30 cellular contexts compared by ENCODE assay signal in genomic region chr17:6452471-6453266, GRCh38. TPM values are rescaled to one million over a fixed set of nuclear protein-coding genes. Genes with fewer than 3 reads are reported as not detected.
DNase-seq lines count a peak whose midpoint lies in the region; ATAC-seq, FAIRE-seq and TF ChIP-seq lines count a peak whose summit lies in the region.
"Had no signal": no experiment of that assay in that cellular context is flagged by ENCODE, and none has a peak within 500 bp of the region (broad histone marks: within the 10 kb centered on the region; RNA-seq: fewer than 3 reads in every experiment).

No MANE protein-coding gene starts in this region.

- DNase-seq in GM18507 (ENCODE audit: extremely low spot score, insufficient read length, low read depth), result no peak
- DNase-seq in PC-9, result no peak
- no peak for DNase-seq in mesenchymal stem cell
- DNase-seq in stimulated activated effector memory CD8-positive, alpha-beta T cell treated with anti-CD3 and anti-CD28 coated beads, Interleukin-12 subunit alpha, Interleukin-12 subunit beta, amount 100 ng/mL, for 72 hours (ENCODE audit: low spot score in 2 of 2), result no peak
- no peak for DNase-seq in smooth muscle cell (lab: John Stamatoyannopoulos, UW; ENCODE audit: unreplicated experiment)
- DNase-seq in UCSD-AML1 (lab: John Stamatoyannopoulos, UW; ENCODE audit: unreplicated experiment), result no peak
- DNase-seq: activated CD4-positive, alpha-beta T cell treated with anti-CD3 and anti-CD28 coated beads for 48 hours; activated naive CD4-positive, alpha-beta T cell; activated T-cell treated with anti-CD3 and anti-CD28 coated beads, Interleukin-2, amount 50 U/mL, for 4 hours; adrenal gland; HCEC 1CT; NCI-H2107; NCI-H510A treated with DMSO at 0.1 percent for 48 hours; Peyer's patch; right cardiac atrium; SJCRH30; stimulated activated CD4-positive, alpha-beta T cell treated with anti-CD3 and anti-CD28 coated beads, Interleukin-12 subunit alpha, Interleukin-12 subunit beta, amount 100 ng/mL, for 4 hours; stimulated activated CD4-positive, alpha-beta T cell treated with anti-CD3 and anti-CD28 coated beads, Interleukin-4, amount 100 ng/mL, for 4 hours; stimulated activated naive CD8-positive, alpha-beta T cell treated with anti-CD3 and anti-CD28 coated beads, Interleukin-15, Interleukin-2, amounts not matched to agents 100 U/mL and 50 U/mL, for 24 hours; T-helper 1 cell had no signal

- no peak overlapping the region for H2BK5ac ChIP-seq in mesenchymal stem cell (ENCODE audit: low read depth, low read length, poor library complexity, severe bottlenecking)

- H2AFZ ChIP-seq in PC-9 (no peak overlapping the region), mesenchymal stem cell (ENCODE audit: low read depth, low read length) (no peak overlapping the region), smooth muscle cell (ENCODE audit: low read depth) (no peak overlapping the region)

- H3K36me3 ChIP-seq in PC-9 (ENCODE audit: low read depth) (no peaks in the 10 kb centered on the region), mesenchymal stem cell (ENCODE audit: control insufficient read depth in 1 of 2, insufficient read depth in 2 of 2, low read depth in 1 of 2, low read length in 2 of 2) (peaks cover 0 to 17% of the 10 kb centered on the region in 2 experiments), smooth muscle cell (ENCODE audit: low read depth) (no peaks in the 10 kb centered on the region)
- H3K36me3 ChIP-seq: adrenal gland, Peyer's patch, thoracic aorta had no signal

- 94% methylated on average over 9 of the region's 10 CpGs for WGBS in mesenchymal stem cell
- 92% methylated on average over 10 of the region's 10 CpGs for WGBS in smooth muscle cell (ENCODE audit: low lambda C conversion rate)

- H3K9me3 Mint-ChIP-seq in stimulated activated effector memory CD8-positive, alpha-beta T cell treated with anti-CD3 and anti-CD28 coated beads, Interleukin-12 subunit alpha, Interleukin-12 subunit beta, amount 100 ng/mL, for 72 hours, result no peaks in the 10 kb centered on the region
- H3K9me3 Mint-ChIP-seq: activated T-cell treated with anti-CD3 and anti-CD28 coated beads, Interleukin-2, amount 50 U/mL, for 4 hours; brain had no signal

- H3K9me2 ChIP-seq in PC-9 (ENCODE audit: insufficient read depth), result no peaks in the 10 kb centered on the region

- H3K9me3 ChIP-seq in PC-9 (ENCODE audit: insufficient read depth, low read depth), result no peaks in the 10 kb centered on the region
- H3K9me3 ChIP-seq in mesenchymal stem cell (ENCODE audit: control insufficient read depth, low read length), result no peaks in the 10 kb centered on the region
- no peaks in the 10 kb centered on the region for H3K9me3 ChIP-seq in smooth muscle cell (replicated peaks; ENCODE audit: low read depth)
- H3K9me3 ChIP-seq: adrenal gland, Peyer's patch, SJCRH30, thoracic aorta had no signal

- no peak overlapping the region for H3K4me3 Mint-ChIP-seq in stimulated activated effector memory CD8-positive, alpha-beta T cell treated with anti-CD3 and anti-CD28 coated beads, Interleukin-12 subunit alpha, Interleukin-12 subunit beta, amount 100 ng/mL, for 72 hours
- H3K4me3 Mint-ChIP-seq: activated T-cell treated with anti-CD3 and anti-CD28 coated beads, Interleukin-2, amount 50 U/mL, for 4 hours; brain had no signal

- H3K79me2 ChIP-seq in PC-9 (ENCODE audit: low read depth), result no peaks in the 10 kb centered on the region
- H3K79me2 ChIP-seq in smooth muscle cell (ENCODE audit: low read depth), result no peaks in the 10 kb centered on the region

- POLR2A ChIA-PET in PC-9 (lab: Charles Lee; ENCODE audit: unreplicated experiment), result no interaction called here

- peak; percentile 46 for FAIRE-seq in GM18507 (lab: Jason Lieb, UNC)
- FAIRE-seq: D721Med had no signal

- H3K4ac ChIP-seq in mesenchymal stem cell (ENCODE audit: low read depth in 1 of 2, low read length in 2 of 2), result no peak overlapping the region

- H3K4me3 ChIP-seq in PC-9, result no peak overlapping the region
- no peak overlapping the region for H3K4me3 ChIP-seq in mesenchymal stem cell (ENCODE audit: insufficient read depth in 1 of 2, low read depth in 1 of 2, low read length in 2 of 2)
- no peak overlapping the region for H3K4me3 ChIP-seq in smooth muscle cell
- H3K4me3 ChIP-seq: adrenal gland, Peyer's patch, SJCRH30, thoracic aorta had no signal

- H3K79me1 ChIP-seq in mesenchymal stem cell (replicated peaks; ENCODE audit: low read length, poor library complexity, severe bottlenecking), result no peaks in the 10 kb centered on the region

- TSS peak; percentile 37 for BruUV-seq in PC-9 (replicated peaks; lab: Mats Ljungman, UMichigan)

- H3K27ac ChIP-seq in PC-9, result no peak overlapping the region
- H3K27ac ChIP-seq in mesenchymal stem cell (ENCODE audit: low read length, poor library complexity, severe bottlenecking), result no peak overlapping the region
- no peak overlapping the region for H3K27ac ChIP-seq in smooth muscle cell (ENCODE audit: low read depth)
- H3K27ac ChIP-seq: adrenal gland, Peyer's patch, SJCRH30, thoracic aorta had no signal

- H3F3A ChIP-seq in PC-9 (ENCODE audit: insufficient read depth, low read depth) (peaks cover 19% of the 10 kb centered on the region), smooth muscle cell (ENCODE audit: low read depth) (no peaks in the 10 kb centered on the region)

- H3K27me3 ChIP-seq in PC-9 (ENCODE audit: insufficient read depth, low read depth) (no peaks in the 10 kb centered on the region), mesenchymal stem cell (ENCODE audit: control insufficient read depth in 1 of 2, insufficient read depth in 1 of 2, low read length in 2 of 2) (peaks cover 8 to 31% of the 10 kb centered on the region in 2 experiments), smooth muscle cell (ENCODE audit: low read depth) (peaks cover 26% of the 10 kb centered on the region)
- H3K27me3 ChIP-seq: adrenal gland, Peyer's patch, SJCRH30 had no signal

- H3K4me2 ChIP-seq in PC-9 (no peak overlapping the region), mesenchymal stem cell (ENCODE audit: low read length, poor library complexity, severe bottlenecking) (no peak overlapping the region), smooth muscle cell (no peak overlapping the region)

- H3K4me1 Mint-ChIP-seq in stimulated activated effector memory CD8-positive, alpha-beta T cell treated with anti-CD3 and anti-CD28 coated beads, Interleukin-12 subunit alpha, Interleukin-12 subunit beta, amount 100 ng/mL, for 72 hours, result peaks cover 28% of the 10 kb centered on the region

- TF ChIP-seq CTCF in PC-9 (conservative IDR thresholded peaks at IDR 0.05), result no peak
- TF ChIP-seq CTCF in smooth muscle cell (IDR thresholded peaks at IDR 0.05; ENCODE audit: borderline replicate concordance, insufficient read depth, poor library complexity, severe bottlenecking), result no peak

- H3K23ac ChIP-seq in mesenchymal stem cell (ENCODE audit: low read length in 2 of 2), result no peak overlapping the region

- ATAC-seq in stimulated activated effector memory CD8-positive, alpha-beta T cell treated with anti-CD3 and anti-CD28 coated beads, Interleukin-12 subunit alpha, Interleukin-12 subunit beta, amount 100 ng/mL, for 72 hours, result no peak
- no peak for ATAC-seq in GM19397 (IDR thresholded peaks at IDR 0.05; ENCODE audit: unreplicated experiment)
- ATAC-seq: activated T-cell treated with anti-CD3 and anti-CD28 coated beads, Interleukin-2, amount 50 U/mL, for 4 hours; right cardiac atrium; stimulated activated naive CD8-positive, alpha-beta T cell treated with anti-CD3 and anti-CD28 coated beads, Interleukin-15, Interleukin-2, amounts not matched to agents 100 U/mL and 50 U/mL, for 24 hours had no signal

- H3K4me1 ChIP-seq in PC-9 (replicated peaks; ENCODE audit: insufficient read depth) (peaks cover 10% of the 10 kb centered on the region), mesenchymal stem cell (ENCODE audit: control insufficient read depth, insufficient read depth, low read depth, low read length) (peaks cover 21% of the 10 kb centered on the region), smooth muscle cell (ENCODE audit: low read depth) (peaks cover 4% of the 10 kb centered on the region)

- H2AK5ac ChIP-seq in mesenchymal stem cell (ENCODE audit: low read length, severe bottlenecking), result no peak overlapping the region

- CTCF ChIA-PET in PC-9 (lab: Charles Lee), result no interaction called here

- H3K27ac Mint-ChIP-seq in stimulated activated effector memory CD8-positive, alpha-beta T cell treated with anti-CD3 and anti-CD28 coated beads, Interleukin-12 subunit alpha, Interleukin-12 subunit beta, amount 100 ng/mL, for 72 hours, result peak overlapping the region; percentile 20

- H3K14ac ChIP-seq in mesenchymal stem cell (ENCODE audit: low read length in 2 of 2), result no peak overlapping the region

- intact Hi-C loops in PC-9 (cut with micrococcal nuclease; ENCODE audit: unreplicated experiment), result no loop called here

- H3K9ac ChIP-seq in mesenchymal stem cell (ENCODE audit: low read length), result no peak overlapping the region
- H3K9ac ChIP-seq in smooth muscle cell (ENCODE audit: low read depth), result no peak overlapping the region

- no peak overlapping the region for H4K8ac ChIP-seq in mesenchymal stem cell (ENCODE audit: low read length)

- peak overlapping the region; percentile 4 for H4K91ac ChIP-seq in mesenchymal stem cell (ENCODE audit: low read length)

- H2BK12ac ChIP-seq in mesenchymal stem cell (ENCODE audit: low read length in 2 of 2), result peak overlapping the region in 1 of 2 experiments; percentile 10

- no peaks in the 10 kb centered on the region for H3K36me3 Mint-ChIP-seq in stimulated activated effector memory CD8-positive, alpha-beta T cell treated with anti-CD3 and anti-CD28 coated beads, Interleukin-12 subunit alpha, Interleukin-12 subunit beta, amount 100 ng/mL, for 72 hours

- H2BK120ac ChIP-seq in mesenchymal stem cell (ENCODE audit: low read depth, low read length), result no peak overlapping the region

- no peak overlapping the region for H2BK15ac ChIP-seq in mesenchymal stem cell (ENCODE audit: low read depth, poor library complexity, severe bottlenecking)

- no peak overlapping the region for H3K18ac ChIP-seq in mesenchymal stem cell (ENCODE audit: low read depth in 1 of 2, low read length in 2 of 2)

- no peaks in the 10 kb centered on the region for H4K20me1 ChIP-seq in PC-9 (ENCODE audit: insufficient read depth)
- no peaks in the 10 kb centered on the region for H4K20me1 ChIP-seq in smooth muscle cell (ENCODE audit: low read depth)

RNA-seq across cellular contexts. Expression of gene PIMREG, which starts 8.4 kb away (rescaled TPM):
- 52.2 and 62.3 TPM in 2 replicates for total RNA-seq in PC-9 (2021)
- polyA plus RNA-seq in mesenchymal stem cell (2013, experiment 1 of 2), result 3.9 TPM
- 3.5 TPM for polyA plus RNA-seq in mesenchymal stem cell (2013, experiment 2 of 2)
- 2.2 and 3.5 TPM in 2 replicates for total RNA-seq in smooth muscle cell
- 10.3 and 11.7 TPM in 2 replicates for polyA plus RNA-seq in smooth muscle cell
- total RNA-seq: thoracic aorta had no signal

RNA-seq across cellular contexts. Expression of gene AIPL1, which starts 17.7 kb away (rescaled TPM):
- total RNA-seq in PC-9 (2021), result not detected in 2 replicates
- polyA plus RNA-seq in mesenchymal stem cell (2013, experiment 1 of 2), result not detected
- not detected for polyA plus RNA-seq in mesenchymal stem cell (2013, experiment 2 of 2)
- total RNA-seq in smooth muscle cell, result not detected in 2 replicates
- polyA plus RNA-seq in smooth muscle cell, result not detected in 2 replicates
- total RNA-seq: activated CD8-positive, alpha-beta memory T cell treated with anti-CD3 and anti-CD28 coated beads for 36 hours; activated T-cell treated with anti-CD3 and anti-CD28 coated beads, Interleukin-2, amount 50 U/mL, for 4 hours; adrenal gland; chondrocyte; Daoy; lung microvascular endothelial cell; osteocyte; Peyer's patch; right cardiac atrium; thoracic aorta had no signal
- polyA plus RNA-seq: adrenal gland, AG04450, right cardiac atrium had no signal

Comparison
In these comparisons a context has a peak if more than half of its experiments do, and no peak if none do; other contexts are left out.
1. RNA of gene PIMREG, which starts 8.4 kb away (total RNA-seq): 52.2 to 62.3 TPM in PC-9; 2.2 to 3.5 TPM in smooth muscle cell; every median in the first group is over 10 times any median in the second.